ENCODE assay signal across 23 cellular contexts in genomic region chr5:91495699-91496098, GRCh38.
A peak's percentile ranks its signal among the peaks of the same experiment; 100 is the strongest.
DNase-seq lines count a peak whose midpoint lies in the region; ATAC-seq and TF ChIP-seq lines count a peak whose summit lies in the region.
"Had no signal": no experiment of that assay in that cellular context is flagged by ENCODE, and none has a peak within 500 bp of the region (broad histone marks: within the 10 kb centered on the region; RNA-seq: fewer than 3 reads in every experiment).

No MANE protein-coding gene starts in this region.

- CTCF ChIA-PET in A673 (lab: Charles Lee) (no interaction called here), HEK293 (lab: Yijun Ruan, JAX) (no interaction called here), WTC11 (lab: Charles Lee) (no interaction called here)

- H3K27me3 ChIP-seq in A673 (replicated peaks; ENCODE audit: insufficient read depth, low read depth, low read length, poor library complexity): no peaks in the 10 kb centered on the region
- H3K27me3 ChIP-seq: BLaER1 treated with 17β-estradiol and CSF1 and Interleukin-3, amounts not matched to agents 10 nM and 100 nM had no signal

- H3K9me3 ChIP-seq in A673 (ENCODE audit: low read depth, low read length, poor library complexity, severe bottlenecking): no peaks in the 10 kb centered on the region
- H3K9me3 ChIP-seq in HEK293 (ENCODE audit: control insufficient read depth, insufficient read depth, low read depth, low read length): no peaks in the 10 kb centered on the region
- H3K9me3 ChIP-seq: A549; BLaER1 treated with 17β-estradiol and CSF1 and Interleukin-3, amounts not matched to agents 10 nM and 100 nM had no signal

- H3K4me3 ChIP-seq in A673 (ENCODE audit: low read depth, low read length, poor library complexity, severe bottlenecking): no peak overlapping the region
- H3K4me3 ChIP-seq in HEK293 (ENCODE audit: low read depth, low read length): no peak overlapping the region
- H3K4me3 ChIP-seq: A549; BLaER1 treated with 17β-estradiol and CSF1 and Interleukin-3, amounts not matched to agents 10 nM and 100 nM; GM23248 had no signal

- H3K36me3 Mint-ChIP-seq in WTC11: no peaks in the 10 kb centered on the region
- H3K36me3 Mint-ChIP-seq: IgD-negative memory B cell had no signal

- POLR2A ChIA-PET in A673 (lab: Charles Lee; ENCODE audit: low non-redundant PET): no interaction called here
- POLR2A ChIA-PET in HEK293 (lab: Yijun Ruan, JAX): no interaction called here
- POLR2A ChIA-PET in WTC11 (lab: Charles Lee): no interaction called here

- H3K36me3 ChIP-seq in A673 (ENCODE audit: insufficient read depth, low read length, poor library complexity, severe bottlenecking) (no peaks in the 10 kb centered on the region), HEK293 (ENCODE audit: control insufficient read depth in 2 of 2, insufficient read depth in 1 of 2, low read length in 2 of 2) (no peaks in the 10 kb centered on the region)
- H3K36me3 ChIP-seq: BLaER1 treated with 17β-estradiol and CSF1 and Interleukin-3, amounts not matched to agents 10 nM and 100 nM had no signal

- H3K27ac ChIP-seq in A673 (ENCODE audit: low read depth, low read length, poor library complexity, severe bottlenecking): no peak overlapping the region
- no peak overlapping the region for H3K27ac ChIP-seq in HEK293 (ENCODE audit: extremely low read depth, low read depth, low read length)
- H3K27ac ChIP-seq: 22Rv1; A549; BLaER1 treated with 17β-estradiol and CSF1 and Interleukin-3, amounts not matched to agents 10 nM and 100 nM; GM23248 had no signal

- no peaks in the 10 kb centered on the region for H3K27me3 Mint-ChIP-seq in WTC11 (ENCODE audit: low read depth)

- DNase-seq in A673 (ENCODE audit: low spot score) (peak; percentile 82), WTC11 (ENCODE audit: low spot score) (no peak), iPS-NIHi7 (ENCODE audit: extremely low spot score) (peak; percentile 16), nucleus accumbens (lab: John Stamatoyannopoulos, UW) (no peak), LoVo (ENCODE audit: low spot score) (no peak)
- DNase-seq in stimulated activated CD4-positive, alpha-beta T cell treated with anti-CD3 and anti-CD28 coated beads, Interleukin-2, amount 100 ng/mL, for 24 hours: no peak
- DNase-seq: CD8-positive, alpha-beta memory T cell; COR-L47; DMS 273 treated with DMSO at 0.1 percent for 48 hours; DMS53; DND-41; EL; GM23248; HCEC 1CT; HFFc6 had no signal

- TF ChIP-seq CTCF in A673 (conservative IDR thresholded peaks at IDR 0.05; ENCODE audit: low read depth, low read length): no peak
- TF ChIP-seq CTCF in HEK293 (tag by site-specific recombination; IDR thresholded peaks at IDR 0.05): no peak
- TF ChIP-seq CTCF in WTC11 (IDR thresholded peaks at IDR 0.05): no peak

- intact Hi-C loops in A673 (cut with micrococcal nuclease; ENCODE audit: unreplicated experiment): no loop called here

- H3K4me1 ChIP-seq in A673 (ENCODE audit: insufficient read depth, low read length, poor library complexity, severe bottlenecking): peaks cover 10% of the 10 kb centered on the region
- H3K4me1 ChIP-seq in HEK293 (ENCODE audit: control insufficient read depth, insufficient read depth, low read length): no peaks in the 10 kb centered on the region
- H3K4me1 ChIP-seq: A549 had no signal

- no peaks in the 10 kb centered on the region for H3K9me3 Mint-ChIP-seq in WTC11
- H3K9me3 Mint-ChIP-seq: CD8-positive, alpha-beta memory T cell; HFFc6; IgD-negative memory B cell had no signal

- H3K27ac Mint-ChIP-seq in WTC11: no peak overlapping the region
- H3K27ac Mint-ChIP-seq: B cell; CD8-positive, alpha-beta memory T cell; HFFc6; IgD-negative memory B cell had no signal

- peaks cover 14% of the 10 kb centered on the region for H3K4me1 Mint-ChIP-seq in WTC11
- H3K4me1 Mint-ChIP-seq: B cell had no signal

- H3K4me3 Mint-ChIP-seq in WTC11: no peak overlapping the region
- H3K4me3 Mint-ChIP-seq: B cell; CD8-positive, alpha-beta memory T cell; HFFc6; IgD-negative memory B cell had no signal

- ATAC-seq in WTC11 (peak; percentile 86), HG02938 (IDR thresholded peaks at IDR 0.05; ENCODE audit: unreplicated experiment) (no peak)
- ATAC-seq: A549, HepG2 had no signal

- no TSS peak for BruUV-seq in A673 (replicated peaks; lab: Mats Ljungman, UMichigan)

TF ChIP-seq in HEK293, 187 proteins besides CTCF, POLR2A, EP300 and RAD21 (continues in another document):
- TF ChIP-seq ZIC2 (tag by site-specific recombination; IDR thresholded peaks at IDR 0.05) (peak; percentile 60; the same call in 1 of the 2 replicates), ZBTB6 (tag by site-specific recombination; IDR thresholded peaks at IDR 0.05) (no peak), ZNF211 (tag by site-specific recombination; IDR thresholded peaks at IDR 0.05; ENCODE audit: low read depth) (no peak), ZNF707 (tag by site-specific recombination; IDR thresholded peaks at IDR 0.05) (no peak), TCF7L2 (IDR thresholded peaks at IDR 0.05; ENCODE audit: borderline replicate concordance, low read depth, low read length) (no peak), SP2 (tag by site-specific recombination; IDR thresholded peaks at IDR 0.05) (no peak), ZBTB7A (tag by site-specific recombination; IDR thresholded peaks at IDR 0.05; ENCODE audit: low read depth) (no peak), ZSCAN16 (tag by site-specific recombination; IDR thresholded peaks at IDR 0.05) (no peak), GLIS1 (tag by site-specific recombination; IDR thresholded peaks at IDR 0.05) (no peak), KLF1 (tag by site-specific recombination; IDR thresholded peaks at IDR 0.05) (no peak), EGR2 (tag by site-specific recombination; IDR thresholded peaks at IDR 0.05; ENCODE audit: low read depth) (peak; percentile 63; the same call in 1 of the 2 replicates), ZNF433 (tag by site-specific recombination; IDR thresholded peaks at IDR 0.05; ENCODE audit: low read depth) (no peak)

TF ChIP-seq in WTC11, 78 proteins besides CTCF, POLR2A, EP300 and RAD21:
- TF ChIP-seq IRF2 (CRISPR knock-in tag; IDR thresholded peaks at IDR 0.05; ENCODE audit: borderline replicate concordance, low read depth): no peak
- TF ChIP-seq ZNF423 (CRISPR knock-in tag; IDR thresholded peaks at IDR 0.05): no peak
- no peak for TF ChIP-seq ZBTB43 (CRISPR knock-in tag; IDR thresholded peaks at IDR 0.05)
- no peak for TF ChIP-seq ZNF121 (CRISPR knock-in tag; IDR thresholded peaks at IDR 0.05)
- TF ChIP-seq FOXP4 (CRISPR knock-in tag; IDR thresholded peaks at IDR 0.05): no peak
- TF ChIP-seq NFE2L1 (CRISPR knock-in tag; IDR thresholded peaks at IDR 0.05): no peak
- TF ChIP-seq ZNF263 (CRISPR knock-in tag; IDR thresholded peaks at IDR 0.05; ENCODE audit: low read depth): no peak

Comparison
In these comparisons a context has a peak if more than half of its experiments do, and no peak if none do; other contexts are left out.
1. DNase-seq: peak in A673 (single experiment) and iPS-NIHi7 (single experiment); none in WTC11 (single experiment), nucleus accumbens (0 of 56), stimulated activated CD4-positive, alpha-beta T cell treated with anti-CD3 and anti-CD28 coated beads, Interleukin-2, amount 100 ng/mL, for 24 hours (0 of 2) and LoVo (single experiment).